Comparison of ENCODE assay signal across 1 cellular context in the genomic region with DNA sequence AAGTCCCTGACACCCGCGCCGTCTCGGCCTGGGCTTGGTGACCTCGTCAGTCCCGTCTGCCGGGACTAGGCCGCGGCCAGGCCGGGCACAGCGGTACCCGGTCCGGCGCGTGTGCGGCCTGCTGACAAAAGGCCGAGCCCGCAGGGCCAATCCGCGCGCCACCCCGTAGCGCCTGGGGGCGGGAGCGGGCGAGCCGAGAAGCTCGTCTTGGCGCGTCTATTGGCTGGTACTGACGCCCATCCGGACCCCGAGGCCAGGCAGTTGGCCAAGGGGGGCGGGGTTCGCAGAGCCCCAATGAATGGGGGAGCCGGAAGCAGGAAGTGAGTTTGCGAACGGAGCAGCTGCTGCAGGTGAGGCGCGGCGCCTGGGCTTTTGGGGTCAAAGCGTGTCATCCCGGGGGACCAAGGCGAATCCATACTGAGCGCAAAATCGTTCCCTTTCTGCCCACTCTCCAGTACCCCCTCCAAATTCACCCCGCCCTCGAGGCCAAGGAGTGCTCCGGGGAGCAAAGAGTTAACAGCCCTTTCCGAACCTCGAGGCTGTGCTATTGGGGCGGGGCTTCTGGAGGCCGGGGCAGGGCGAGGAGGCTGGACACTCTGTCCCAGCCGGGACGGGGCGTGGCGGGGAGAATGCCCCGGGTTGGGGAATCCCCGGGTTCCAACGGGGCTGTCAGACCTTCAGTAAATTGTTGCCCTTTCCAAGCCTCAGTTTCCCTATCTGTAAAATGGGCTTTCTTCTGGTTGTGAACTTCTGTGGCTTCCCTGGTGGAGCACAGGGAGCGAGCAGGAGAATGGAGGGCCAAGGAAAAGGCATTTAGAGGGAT.
TF ChIP-seq lines count a peak whose summit lies in the region.

A gene with protein sequence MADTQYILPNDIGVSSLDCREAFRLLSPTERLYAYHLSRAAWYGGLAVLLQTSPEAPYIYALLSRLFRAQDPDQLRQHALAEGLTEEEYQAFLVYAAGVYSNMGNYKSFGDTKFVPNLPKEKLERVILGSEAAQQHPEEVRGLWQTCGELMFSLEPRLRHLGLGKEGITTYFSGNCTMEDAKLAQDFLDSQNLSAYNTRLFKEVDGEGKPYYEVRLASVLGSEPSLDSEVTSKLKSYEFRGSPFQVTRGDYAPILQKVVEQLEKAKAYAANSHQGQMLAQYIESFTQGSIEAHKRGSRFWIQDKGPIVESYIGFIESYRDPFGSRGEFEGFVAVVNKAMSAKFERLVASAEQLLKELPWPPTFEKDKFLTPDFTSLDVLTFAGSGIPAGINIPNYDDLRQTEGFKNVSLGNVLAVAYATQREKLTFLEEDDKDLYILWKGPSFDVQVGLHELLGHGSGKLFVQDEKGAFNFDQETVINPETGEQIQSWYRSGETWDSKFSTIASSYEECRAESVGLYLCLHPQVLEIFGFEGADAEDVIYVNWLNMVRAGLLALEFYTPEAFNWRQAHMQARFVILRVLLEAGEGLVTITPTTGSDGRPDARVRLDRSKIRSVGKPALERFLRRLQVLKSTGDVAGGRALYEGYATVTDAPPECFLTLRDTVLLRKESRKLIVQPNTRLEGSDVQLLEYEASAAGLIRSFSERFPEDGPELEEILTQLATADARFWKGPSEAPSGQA (plus strand): TSS at position 319 of the 823 bp plus-strand sequence. CDS start 1,767 bp downstream, outside the sequence.

TF ChIP-seq in K562, 482 proteins besides CTCF, POLR2A, EP300 and RAD21 (continued from another document and continues in another):
- TF ChIP-seq ETS2 (tag; IDR thresholded peaks at IDR 0.05; ENCODE audit: borderline replicate concordance, poor library complexity, severe bottlenecking) (no peak), ZNF124 (CRISPR knock-in tag; IDR thresholded peaks at IDR 0.05) (no peak), ZNF57 (CRISPR knock-in tag; IDR thresholded peaks at IDR 0.05) (no peak), WHSC1 (IDR thresholded peaks at IDR 0.05; ENCODE audit: low read length) (no peak), HDAC8 (tag; IDR thresholded peaks at IDR 0.05) (no peak), MEF2A (IDR thresholded peaks at IDR 0.05; ENCODE audit: control insufficient read depth, low read depth, low read length) (no peak), RBFOX2 (IDR thresholded peaks at IDR 0.05; ENCODE audit: low read depth, low read length) (peak; percentile 97), ZNF165 (CRISPR knock-in tag; IDR thresholded peaks at IDR 0.05; ENCODE audit: borderline replicate concordance) (no peak), PRPF4 (IDR thresholded peaks at IDR 0.05; ENCODE audit: insufficient read depth, low read depth, low read length, poor library complexity, severe bottlenecking) (no peak), ZNF174 (CRISPR knock-in tag; IDR thresholded peaks at IDR 0.05) (no peak), POLR2AphosphoS5 (IDR thresholded peaks at IDR 0.05; ENCODE audit: control insufficient read depth, insufficient read depth, low read depth, low read length) (peak; percentile 67; the same call in 1 of the 2 replicates), RFX5 (IDR thresholded peaks at IDR 0.05; ENCODE audit: low read depth, low read length) (no peak), SRSF9 (IDR thresholded peaks at IDR 0.05; ENCODE audit: borderline replicate concordance, low read depth, low read length) (no peak), POLR2B (IDR thresholded peaks at IDR 0.05; ENCODE audit: low read depth, partially characterized antibody) (peak; percentile 89), ZNF75A (CRISPR knock-in tag; IDR thresholded peaks at IDR 0.05) (no peak), NUFIP1 (IDR thresholded peaks at IDR 0.05; ENCODE audit: partially characterized antibody) (no peak), ZKSCAN3 (CRISPR knock-in tag; IDR thresholded peaks at IDR 0.05) (no peak), TAL1 (IDR thresholded peaks at IDR 0.05) (no peak)
- TF ChIP-seq, protein P1, sequence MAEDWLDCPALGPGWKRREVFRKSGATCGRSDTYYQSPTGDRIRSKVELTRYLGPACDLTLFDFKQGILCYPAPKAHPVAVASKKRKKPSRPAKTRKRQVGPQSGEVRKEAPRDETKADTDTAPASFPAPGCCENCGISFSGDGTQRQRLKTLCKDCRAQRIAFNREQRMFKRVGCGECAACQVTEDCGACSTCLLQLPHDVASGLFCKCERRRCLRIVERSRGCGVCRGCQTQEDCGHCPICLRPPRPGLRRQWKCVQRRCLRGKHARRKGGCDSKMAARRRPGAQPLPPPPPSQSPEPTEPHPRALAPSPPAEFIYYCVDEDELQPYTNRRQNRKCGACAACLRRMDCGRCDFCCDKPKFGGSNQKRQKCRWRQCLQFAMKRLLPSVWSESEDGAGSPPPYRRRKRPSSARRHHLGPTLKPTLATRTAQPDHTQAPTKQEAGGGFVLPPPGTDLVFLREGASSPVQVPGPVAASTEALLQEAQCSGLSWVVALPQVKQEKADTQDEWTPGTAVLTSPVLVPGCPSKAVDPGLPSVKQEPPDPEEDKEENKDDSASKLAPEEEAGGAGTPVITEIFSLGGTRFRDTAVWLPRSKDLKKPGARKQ (CRISPR knock-in tag; IDR thresholded peaks at IDR 0.05) = no peak
- TF ChIP-seq, protein P2, sequence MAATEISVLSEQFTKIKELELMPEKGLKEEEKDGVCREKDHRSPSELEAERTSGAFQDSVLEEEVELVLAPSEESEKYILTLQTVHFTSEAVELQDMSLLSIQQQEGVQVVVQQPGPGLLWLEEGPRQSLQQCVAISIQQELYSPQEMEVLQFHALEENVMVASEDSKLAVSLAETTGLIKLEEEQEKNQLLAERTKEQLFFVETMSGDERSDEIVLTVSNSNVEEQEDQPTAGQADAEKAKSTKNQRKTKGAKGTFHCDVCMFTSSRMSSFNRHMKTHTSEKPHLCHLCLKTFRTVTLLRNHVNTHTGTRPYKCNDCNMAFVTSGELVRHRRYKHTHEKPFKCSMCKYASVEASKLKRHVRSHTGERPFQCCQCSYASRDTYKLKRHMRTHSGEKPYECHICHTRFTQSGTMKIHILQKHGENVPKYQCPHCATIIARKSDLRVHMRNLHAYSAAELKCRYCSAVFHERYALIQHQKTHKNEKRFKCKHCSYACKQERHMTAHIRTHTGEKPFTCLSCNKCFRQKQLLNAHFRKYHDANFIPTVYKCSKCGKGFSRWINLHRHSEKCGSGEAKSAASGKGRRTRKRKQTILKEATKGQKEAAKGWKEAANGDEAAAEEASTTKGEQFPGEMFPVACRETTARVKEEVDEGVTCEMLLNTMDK (IDR thresholded peaks at IDR 0.05; ENCODE audit: borderline replicate concordance, insufficient read depth, low read depth, low read length, poor library complexity, severe bottlenecking) = no peak
- TF ChIP-seq, protein P3, sequence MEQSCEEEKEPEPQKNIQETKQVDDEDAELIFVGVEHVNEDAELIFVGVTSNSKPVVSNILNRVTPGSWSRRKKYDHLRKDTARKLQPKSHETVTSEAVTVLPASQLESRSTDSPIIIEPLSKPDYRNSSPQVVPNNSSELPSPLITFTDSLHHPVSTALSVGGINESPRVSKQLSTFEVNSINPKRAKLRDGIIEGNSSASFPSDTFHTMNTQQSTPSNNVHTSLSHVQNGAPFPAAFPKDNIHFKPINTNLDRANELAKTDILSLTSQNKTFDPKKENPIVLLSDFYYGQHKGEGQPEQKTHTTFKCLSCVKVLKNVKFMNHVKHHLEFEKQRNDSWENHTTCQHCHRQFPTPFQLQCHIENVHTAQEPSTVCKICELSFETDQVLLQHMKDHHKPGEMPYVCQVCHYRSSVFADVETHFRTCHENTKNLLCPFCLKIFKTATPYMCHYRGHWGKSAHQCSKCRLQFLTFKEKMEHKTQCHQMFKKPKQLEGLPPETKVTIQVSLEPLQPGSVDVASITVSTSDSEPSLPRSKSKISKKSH (CRISPR knock-in tag; IDR thresholded peaks at IDR 0.05) = no peak
- TF ChIP-seq, protein P4, sequence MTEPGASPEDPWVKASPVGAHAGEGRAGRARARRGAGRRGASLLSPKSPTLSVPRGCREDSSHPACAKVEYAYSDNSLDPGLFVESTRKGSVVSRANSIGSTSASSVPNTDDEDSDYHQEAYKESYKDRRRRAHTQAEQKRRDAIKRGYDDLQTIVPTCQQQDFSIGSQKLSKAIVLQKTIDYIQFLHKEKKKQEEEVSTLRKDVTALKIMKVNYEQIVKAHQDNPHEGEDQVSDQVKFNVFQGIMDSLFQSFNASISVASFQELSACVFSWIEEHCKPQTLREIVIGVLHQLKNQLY (CRISPR knock-in tag; conservative IDR thresholded peaks at IDR 0.05) = no peak
- TF ChIP-seq, protein P5, sequence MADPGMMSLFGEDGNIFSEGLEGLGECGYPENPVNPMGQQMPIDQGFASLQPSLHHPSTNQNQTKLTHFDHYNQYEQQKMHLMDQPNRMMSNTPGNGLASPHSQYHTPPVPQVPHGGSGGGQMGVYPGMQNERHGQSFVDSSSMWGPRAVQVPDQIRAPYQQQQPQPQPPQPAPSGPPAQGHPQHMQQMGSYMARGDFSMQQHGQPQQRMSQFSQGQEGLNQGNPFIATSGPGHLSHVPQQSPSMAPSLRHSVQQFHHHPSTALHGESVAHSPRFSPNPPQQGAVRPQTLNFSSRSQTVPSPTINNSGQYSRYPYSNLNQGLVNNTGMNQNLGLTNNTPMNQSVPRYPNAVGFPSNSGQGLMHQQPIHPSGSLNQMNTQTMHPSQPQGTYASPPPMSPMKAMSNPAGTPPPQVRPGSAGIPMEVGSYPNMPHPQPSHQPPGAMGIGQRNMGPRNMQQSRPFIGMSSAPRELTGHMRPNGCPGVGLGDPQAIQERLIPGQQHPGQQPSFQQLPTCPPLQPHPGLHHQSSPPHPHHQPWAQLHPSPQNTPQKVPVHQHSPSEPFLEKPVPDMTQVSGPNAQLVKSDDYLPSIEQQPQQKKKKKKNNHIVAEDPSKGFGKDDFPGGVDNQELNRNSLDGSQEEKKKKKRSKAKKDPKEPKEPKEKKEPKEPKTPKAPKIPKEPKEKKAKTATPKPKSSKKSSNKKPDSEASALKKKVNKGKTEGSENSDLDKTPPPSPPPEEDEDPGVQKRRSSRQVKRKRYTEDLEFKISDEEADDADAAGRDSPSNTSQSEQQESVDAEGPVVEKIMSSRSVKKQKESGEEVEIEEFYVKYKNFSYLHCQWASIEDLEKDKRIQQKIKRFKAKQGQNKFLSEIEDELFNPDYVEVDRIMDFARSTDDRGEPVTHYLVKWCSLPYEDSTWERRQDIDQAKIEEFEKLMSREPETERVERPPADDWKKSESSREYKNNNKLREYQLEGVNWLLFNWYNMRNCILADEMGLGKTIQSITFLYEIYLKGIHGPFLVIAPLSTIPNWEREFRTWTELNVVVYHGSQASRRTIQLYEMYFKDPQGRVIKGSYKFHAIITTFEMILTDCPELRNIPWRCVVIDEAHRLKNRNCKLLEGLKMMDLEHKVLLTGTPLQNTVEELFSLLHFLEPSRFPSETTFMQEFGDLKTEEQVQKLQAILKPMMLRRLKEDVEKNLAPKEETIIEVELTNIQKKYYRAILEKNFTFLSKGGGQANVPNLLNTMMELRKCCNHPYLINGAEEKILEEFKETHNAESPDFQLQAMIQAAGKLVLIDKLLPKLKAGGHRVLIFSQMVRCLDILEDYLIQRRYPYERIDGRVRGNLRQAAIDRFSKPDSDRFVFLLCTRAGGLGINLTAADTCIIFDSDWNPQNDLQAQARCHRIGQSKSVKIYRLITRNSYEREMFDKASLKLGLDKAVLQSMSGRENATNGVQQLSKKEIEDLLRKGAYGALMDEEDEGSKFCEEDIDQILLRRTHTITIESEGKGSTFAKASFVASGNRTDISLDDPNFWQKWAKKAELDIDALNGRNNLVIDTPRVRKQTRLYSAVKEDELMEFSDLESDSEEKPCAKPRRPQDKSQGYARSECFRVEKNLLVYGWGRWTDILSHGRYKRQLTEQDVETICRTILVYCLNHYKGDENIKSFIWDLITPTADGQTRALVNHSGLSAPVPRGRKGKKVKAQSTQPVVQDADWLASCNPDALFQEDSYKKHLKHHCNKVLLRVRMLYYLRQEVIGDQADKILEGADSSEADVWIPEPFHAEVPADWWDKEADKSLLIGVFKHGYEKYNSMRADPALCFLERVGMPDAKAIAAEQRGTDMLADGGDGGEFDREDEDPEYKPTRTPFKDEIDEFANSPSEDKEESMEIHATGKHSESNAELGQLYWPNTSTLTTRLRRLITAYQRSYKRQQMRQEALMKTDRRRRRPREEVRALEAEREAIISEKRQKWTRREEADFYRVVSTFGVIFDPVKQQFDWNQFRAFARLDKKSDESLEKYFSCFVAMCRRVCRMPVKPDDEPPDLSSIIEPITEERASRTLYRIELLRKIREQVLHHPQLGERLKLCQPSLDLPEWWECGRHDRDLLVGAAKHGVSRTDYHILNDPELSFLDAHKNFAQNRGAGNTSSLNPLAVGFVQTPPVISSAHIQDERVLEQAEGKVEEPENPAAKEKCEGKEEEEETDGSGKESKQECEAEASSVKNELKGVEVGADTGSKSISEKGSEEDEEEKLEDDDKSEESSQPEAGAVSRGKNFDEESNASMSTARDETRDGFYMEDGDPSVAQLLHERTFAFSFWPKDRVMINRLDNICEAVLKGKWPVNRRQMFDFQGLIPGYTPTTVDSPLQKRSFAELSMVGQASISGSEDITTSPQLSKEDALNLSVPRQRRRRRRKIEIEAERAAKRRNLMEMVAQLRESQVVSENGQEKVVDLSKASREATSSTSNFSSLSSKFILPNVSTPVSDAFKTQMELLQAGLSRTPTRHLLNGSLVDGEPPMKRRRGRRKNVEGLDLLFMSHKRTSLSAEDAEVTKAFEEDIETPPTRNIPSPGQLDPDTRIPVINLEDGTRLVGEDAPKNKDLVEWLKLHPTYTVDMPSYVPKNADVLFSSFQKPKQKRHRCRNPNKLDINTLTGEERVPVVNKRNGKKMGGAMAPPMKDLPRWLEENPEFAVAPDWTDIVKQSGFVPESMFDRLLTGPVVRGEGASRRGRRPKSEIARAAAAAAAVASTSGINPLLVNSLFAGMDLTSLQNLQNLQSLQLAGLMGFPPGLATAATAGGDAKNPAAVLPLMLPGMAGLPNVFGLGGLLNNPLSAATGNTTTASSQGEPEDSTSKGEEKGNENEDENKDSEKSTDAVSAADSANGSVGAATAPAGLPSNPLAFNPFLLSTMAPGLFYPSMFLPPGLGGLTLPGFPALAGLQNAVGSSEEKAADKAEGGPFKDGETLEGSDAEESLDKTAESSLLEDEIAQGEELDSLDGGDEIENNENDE (IDR thresholded peaks at IDR 0.05; ENCODE audit: low read depth, low read length) = no peak
- TF ChIP-seq, protein P6, sequence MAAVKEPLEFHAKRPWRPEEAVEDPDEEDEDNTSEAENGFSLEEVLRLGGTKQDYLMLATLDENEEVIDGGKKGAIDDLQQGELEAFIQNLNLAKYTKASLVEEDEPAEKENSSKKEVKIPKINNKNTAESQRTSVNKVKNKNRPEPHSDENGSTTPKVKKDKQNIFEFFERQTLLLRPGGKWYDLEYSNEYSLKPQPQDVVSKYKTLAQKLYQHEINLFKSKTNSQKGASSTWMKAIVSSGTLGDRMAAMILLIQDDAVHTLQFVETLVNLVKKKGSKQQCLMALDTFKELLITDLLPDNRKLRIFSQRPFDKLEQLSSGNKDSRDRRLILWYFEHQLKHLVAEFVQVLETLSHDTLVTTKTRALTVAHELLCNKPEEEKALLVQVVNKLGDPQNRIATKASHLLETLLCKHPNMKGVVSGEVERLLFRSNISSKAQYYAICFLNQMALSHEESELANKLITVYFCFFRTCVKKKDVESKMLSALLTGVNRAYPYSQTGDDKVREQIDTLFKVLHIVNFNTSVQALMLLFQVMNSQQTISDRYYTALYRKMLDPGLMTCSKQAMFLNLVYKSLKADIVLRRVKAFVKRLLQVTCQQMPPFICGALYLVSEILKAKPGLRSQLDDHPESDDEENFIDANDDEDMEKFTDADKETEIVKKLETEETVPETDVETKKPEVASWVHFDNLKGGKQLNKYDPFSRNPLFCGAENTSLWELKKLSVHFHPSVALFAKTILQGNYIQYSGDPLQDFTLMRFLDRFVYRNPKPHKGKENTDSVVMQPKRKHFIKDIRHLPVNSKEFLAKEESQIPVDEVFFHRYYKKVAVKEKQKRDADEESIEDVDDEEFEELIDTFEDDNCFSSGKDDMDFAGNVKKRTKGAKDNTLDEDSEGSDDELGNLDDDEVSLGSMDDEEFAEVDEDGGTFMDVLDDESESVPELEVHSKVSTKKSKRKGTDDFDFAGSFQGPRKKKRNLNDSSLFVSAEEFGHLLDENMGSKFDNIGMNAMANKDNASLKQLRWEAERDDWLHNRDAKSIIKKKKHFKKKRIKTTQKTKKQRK (IDR thresholded peaks at IDR 0.05; ENCODE audit: borderline replicate concordance, low read depth, low read length) = no peak
